Comparison of ENCODE assay signal across 1 cellular context in the genomic region with DNA sequence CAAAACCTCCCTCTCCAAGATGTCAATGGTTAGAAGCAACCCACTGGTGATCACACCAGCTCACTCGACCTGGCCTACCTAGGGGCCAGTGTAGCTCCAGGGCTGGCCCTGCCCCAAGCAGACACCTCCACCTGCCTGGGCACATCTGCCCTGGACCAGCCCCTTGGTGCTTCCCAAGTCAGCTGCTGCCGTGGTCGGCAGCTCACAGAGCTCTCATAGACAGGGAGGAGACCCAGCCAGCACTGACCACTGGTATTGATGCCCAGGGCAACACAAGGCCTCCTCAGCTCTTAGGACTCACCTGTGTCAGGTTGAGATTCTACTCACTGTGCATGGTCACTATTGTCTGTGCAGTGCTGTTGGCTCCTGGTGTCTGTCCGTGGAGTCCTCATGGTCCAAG.
TF ChIP-seq lines count a peak whose summit lies in the region.

No MANE protein-coding gene starts in this region.

TF ChIP-seq in HepG2, 621 proteins besides CTCF, POLR2A, EP300 and RAD21:
- TF ChIP-seq, protein P1, sequence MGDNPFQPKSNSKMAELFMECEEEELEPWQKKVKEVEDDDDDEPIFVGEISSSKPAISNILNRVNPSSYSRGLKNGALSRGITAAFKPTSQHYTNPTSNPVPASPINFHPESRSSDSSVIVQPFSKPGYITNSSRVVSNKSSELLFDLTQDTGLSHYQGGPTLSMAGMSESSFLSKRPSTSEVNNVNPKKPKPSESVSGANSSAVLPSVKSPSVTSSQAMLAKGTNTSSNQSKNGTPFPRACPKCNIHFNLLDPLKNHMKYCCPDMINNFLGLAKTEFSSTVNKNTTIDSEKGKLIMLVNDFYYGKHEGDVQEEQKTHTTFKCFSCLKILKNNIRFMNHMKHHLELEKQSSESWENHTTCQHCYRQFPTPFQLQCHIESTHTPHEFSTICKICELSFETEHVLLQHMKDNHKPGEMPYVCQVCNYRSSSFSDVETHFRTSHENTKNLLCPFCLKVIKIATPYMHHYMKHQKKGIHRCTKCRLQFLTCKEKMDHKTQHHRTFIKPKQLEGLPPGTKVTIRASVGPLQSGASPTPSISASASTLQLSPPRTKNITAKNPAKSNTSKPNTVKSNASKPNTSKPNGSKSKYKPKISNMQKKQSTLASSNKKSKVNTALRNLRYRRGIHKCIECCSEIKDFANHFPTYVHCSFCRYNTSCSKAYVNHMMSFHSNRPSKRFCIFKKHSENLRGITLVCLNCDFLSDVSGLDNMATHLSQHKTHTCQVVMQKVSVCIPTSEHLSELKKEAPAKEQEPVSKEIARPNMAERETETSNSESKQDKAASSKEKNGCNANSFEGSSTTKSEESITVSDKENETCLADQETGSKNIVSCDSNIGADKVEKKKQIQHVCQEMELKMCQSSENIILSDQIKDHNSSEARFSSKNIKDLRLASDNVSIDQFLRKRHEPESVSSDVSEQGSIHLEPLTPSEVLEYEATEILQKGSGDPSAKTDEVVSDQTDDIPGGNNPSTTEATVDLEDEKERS (CRISPR knock-in tag; IDR thresholded peaks at IDR 0.05) = no peak
- TF ChIP-seq ATRX (CRISPR knock-in tag; IDR thresholded peaks at IDR 0.05; ENCODE audit: borderline replicate concordance) = no peak
- TF ChIP-seq MIER3 (CRISPR knock-in tag; IDR thresholded peaks at IDR 0.05; ENCODE audit: borderline replicate concordance) = no peak
- TF ChIP-seq ZNF350 (CRISPR knock-in tag; IDR thresholded peaks at IDR 0.05; ENCODE audit: borderline replicate concordance, low read depth) = no peak
- no peak for TF ChIP-seq SP2 (CRISPR knock-in tag; IDR thresholded peaks at IDR 0.05)
- TF ChIP-seq ZNF816 (CRISPR knock-in tag; IDR thresholded peaks at IDR 0.05; ENCODE audit: borderline replicate concordance) = no peak
- TF ChIP-seq SP1 (IDR thresholded peaks at IDR 0.05) = no peak
- no peak for TF ChIP-seq SP1 (CRISPR knock-in tag; IDR thresholded peaks at IDR 0.05)
- TF ChIP-seq ZNF20 (CRISPR knock-in tag; IDR thresholded peaks at IDR 0.05) = no peak
- TF ChIP-seq ZNF552 (CRISPR knock-in tag; IDR thresholded peaks at IDR 0.05; ENCODE audit: borderline replicate concordance) = no peak
- no peak for TF ChIP-seq ZMYM4 (CRISPR knock-in tag; IDR thresholded peaks at IDR 0.05)
- no peak for TF ChIP-seq DNMT1 (CRISPR knock-in tag; IDR thresholded peaks at IDR 0.05)
TF ChIP-seq in HepG2: peak in this region for 0.
